Comparison of ENCODE assay signal across 13 cellular contexts in genomic region chr12:119177724-119178380, GRCh38. TPM values are rescaled to one million over a fixed set of nuclear protein-coding genes. Genes with fewer than 3 reads are reported as not detected.
DNase-seq lines count a peak whose midpoint lies in the region; ATAC-seq and TF ChIP-seq lines count a peak whose summit lies in the region.
"Had no signal": no experiment of that assay in that cellular context is flagged by ENCODE, and none has a peak within 500 bp of the region (broad histone marks: within the 10 kb centered on the region; RNA-seq: fewer than 3 reads in every experiment).

No MANE protein-coding gene starts in this region.

- H3K4me3 ChIP-seq in heart left ventricle (peak overlapping the region in 7 of 12 donors; percentile 28 to 83 (median 76)), esophagus muscularis mucosa (peak overlapping the region; percentile 68 to 90 (median 73)), parathyroid adenoma (ENCODE audit: low read depth, low read length) (no peak overlapping the region), vagina (no peak overlapping the region)

- H3K27me3 ChIP-seq in heart left ventricle (no peaks in the 10 kb centered on the region), esophagus muscularis mucosa (peaks cover 0 to 5% (median 2%) of the 10 kb centered on the region in 4 donors), parathyroid adenoma (ENCODE audit: control insufficient read depth, insufficient read depth, low read length) (no peaks in the 10 kb centered on the region), vagina (no peaks in the 10 kb centered on the region)

- H3K27ac ChIP-seq in heart left ventricle = peak overlapping the region; percentile 67 to 99 (median 94)
- H3K27ac ChIP-seq in esophagus muscularis mucosa (replicated peaks in 1 of 4) = peak overlapping the region; percentile 86 to 98 (median 96)
- H3K27ac ChIP-seq in parathyroid adenoma = peak overlapping the region; percentile 98
- peak overlapping the region; percentile 95 for H3K27ac ChIP-seq in vagina

- H3K9me3 ChIP-seq in heart left ventricle (no peaks in the 10 kb centered on the region), esophagus muscularis mucosa (no peaks in the 10 kb centered on the region), parathyroid adenoma (ENCODE audit: control insufficient read depth, low read length) (no peaks in the 10 kb centered on the region), vagina (no peaks in the 10 kb centered on the region)

- no peaks in the 10 kb centered on the region for H3K36me3 ChIP-seq in heart left ventricle
- no peaks in the 10 kb centered on the region for H3K36me3 ChIP-seq in esophagus muscularis mucosa
- H3K36me3 ChIP-seq in parathyroid adenoma (ENCODE audit: control insufficient read depth, insufficient read depth, low read length) = no peaks in the 10 kb centered on the region
- no peaks in the 10 kb centered on the region for H3K36me3 ChIP-seq in vagina

- ATAC-seq in heart left ventricle (no peak), left cardiac atrium (no peak)

- DNase-seq in heart left ventricle = no peak
- no peak for DNase-seq in left cardiac atrium
- DNase-seq in esophagus muscularis mucosa (ENCODE audit: extremely low spot score) = no peak
- DNase-seq in vagina (ENCODE audit: extremely low spot score in 2 of 2) = no peak
- DNase-seq in dermis blood vessel endothelial cell = no peak
- no peak for DNase-seq in NCI-H774 (lab: John Stamatoyannopoulos, UW)
- no peak for DNase-seq in GM03348 (ENCODE audit: low spot score)
- DNase-seq: activated naive CD4-positive, alpha-beta T cell treated with anti-CD3 and anti-CD28 coated beads for 36 hours; GF-D8; NCI-H1092 treated with DMSO at 0.1 percent for 48 hours; NCI-H345; stimulated activated naive CD4-positive, alpha-beta T cell had no signal

- TF ChIP-seq POLR2A in heart left ventricle (IDR thresholded peaks at IDR 0.05) (no peak), esophagus muscularis mucosa (IDR thresholded peaks at IDR 0.05; ENCODE audit: low read depth) (no peak), vagina (IDR thresholded peaks at IDR 0.05) (no peak)

- H3K4me1 ChIP-seq in heart left ventricle = peaks cover 0 to 35% (median 15%) of the 10 kb centered on the region in 12 donors
- H3K4me1 ChIP-seq in esophagus muscularis mucosa = peaks cover 24 to 54% (median 37%) of the 10 kb centered on the region in 4 donors
- peaks cover 20% of the 10 kb centered on the region for H3K4me1 ChIP-seq in parathyroid adenoma
- H3K4me1 ChIP-seq in vagina = peaks cover 44% of the 10 kb centered on the region

- H3K79me2 ChIP-seq in parathyroid adenoma = peaks cover 17% of the 10 kb centered on the region

- no peak for TF ChIP-seq CTCF in heart left ventricle (IDR thresholded peaks at IDR 0.05)
- TF ChIP-seq CTCF in esophagus muscularis mucosa (IDR thresholded peaks at IDR 0.05) = no peak
- no peak for TF ChIP-seq CTCF in parathyroid adenoma (IDR thresholded peaks at IDR 0.05)
- TF ChIP-seq CTCF in vagina (IDR thresholded peaks at IDR 0.05) = no peak

- intact Hi-C loops in heart left ventricle (cut with DNase I) (loop anchor here in 3 of 10 donors (1.0 to 10.0 kb wide), 6 partner anchors 21 to 643 kb away; no protein-coding TSS in a partner anchor), left cardiac atrium (cut with DNase I) (no loop called here), esophagus muscularis mucosa (cut with DNase I) (loop anchor here (5.0 kb wide), 2 partner anchors 149 to 234 kb away; no protein-coding TSS in a partner anchor), vagina (cut with DNase I) (no loop called here)

- H3K4me2 ChIP-seq in parathyroid adenoma (ENCODE audit: low read length) = peak overlapping the region; percentile 82

- 84 to 89% (median 87%) methylated on average over 15 of the region's 15 CpGs for WGBS in heart left ventricle, 4 donors
- 86% methylated on average over 15 of the region's 15 CpGs for WGBS in esophagus muscularis mucosa

- TF ChIP-seq EP300 in esophagus muscularis mucosa (IDR thresholded peaks at IDR 0.05) = no peak

- no peak overlapping the region for H3K9ac ChIP-seq in parathyroid adenoma

- H2AFZ ChIP-seq in parathyroid adenoma = peak overlapping the region; percentile 80

RNA-seq across cellular contexts. Expression of gene HSPB8, which starts 0.9 kb away (rescaled TPM):
- total RNA-seq in heart left ventricle = 100 to 1,000 TPM; 417 to 662 (median 558) TPM
- 100 to 1,000 TPM; 446 to 523 TPM for polyA plus RNA-seq in heart left ventricle
- total RNA-seq in left cardiac atrium = 100 to 1,000 TPM; 314 to 316 TPM
- total RNA-seq in esophagus muscularis mucosa = 100 to 1,000 TPM; 416 to 573 (median 443) TPM
- 58.4 TPM for total RNA-seq in vagina
- 3.4 and 5.1 TPM in 2 replicates for total RNA-seq in dermis blood vessel endothelial cell
- total RNA-seq: activated naive CD4-positive, alpha-beta T cell treated with anti-CD3 and anti-CD28 coated beads for 36 hours had no signal

Comparison
In these comparisons a context has a peak if more than half of its experiments do, and no peak if none do; other contexts are left out.
1. H3K4me3 ChIP-seq: peak in heart left ventricle (7 of 12) and esophagus muscularis mucosa (4 of 4); none in parathyroid adenoma (single experiment) and vagina (0 of 2).
2. Peak in every context shown above with its lines, with median percentiles within 50 percentile points of each other: H3K27ac ChIP-seq.